In the genomic region with DNA sequence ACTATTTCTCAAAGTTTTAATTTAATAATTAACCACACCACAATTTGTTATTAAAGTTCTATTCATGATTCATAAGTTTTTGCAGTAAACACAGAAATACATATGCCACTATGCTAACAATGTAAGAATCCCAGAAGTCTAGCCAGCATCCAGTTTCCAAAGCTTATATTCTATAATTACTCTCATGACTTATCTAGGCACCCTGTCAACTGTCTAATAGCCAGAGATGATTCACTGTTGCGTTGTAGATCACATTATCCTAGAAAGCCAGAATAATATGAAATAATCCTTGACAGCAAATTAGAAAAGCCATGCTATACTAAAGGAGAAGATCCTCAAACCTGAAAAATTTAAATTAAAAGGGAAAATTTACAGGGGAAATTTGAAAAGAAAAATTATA, we compare ENCODE assay signal across 20 cellular contexts.
"Had no signal": no experiment of that assay in that cellular context is flagged by ENCODE, and none has a peak within 500 bp of the region (broad histone marks: within the 10 kb centered on the region; RNA-seq: fewer than 3 reads in every experiment).

No MANE protein-coding gene starts in this region.

- H3K27me3 ChIP-seq: SJSA1 had no signal

- H3K36me3 ChIP-seq: SJSA1 had no signal

- FAIRE-seq: HepG2, K562, RCC 7860 had no signal

- H3K4me3 ChIP-seq: K562, SJSA1, SK-N-MC had no signal

- H3K27ac ChIP-seq: KMS-11, SJSA1, SK-N-MC had no signal

- H3K9me3 ChIP-seq: SJSA1 had no signal

- H3K4me1 ChIP-seq: SJSA1 had no signal

- DNase-seq: Kasumi-1, MM.1S, NCI-H1092 treated with DMSO at 0.1 percent for 48 hours, NCI-H1436 treated with DMSO at 0.1 percent for 48 hours, NCI-H1694, NCI-H187 treated with DMSO at 0.1 percent for 48 hours, NCI-H2029 treated with DMSO at 0.1 percent for 48 hours, NCI-H2227 treated with DMSO at 0.1 percent for 48 hours, NCI-H524, NCI-H526 treated with DMSO at 0.1 percent for 48 hours, NCI-H748 treated with DMSO at 0.1 percent for 48 hours, Right ventricle myocardium superior, RPMI8226, SIG-M5 had no signal

- ATAC-seq: HepG2, K562 had no signal
